Comparison of ENCODE assay signal across 14 cellular contexts in the genomic region with DNA sequence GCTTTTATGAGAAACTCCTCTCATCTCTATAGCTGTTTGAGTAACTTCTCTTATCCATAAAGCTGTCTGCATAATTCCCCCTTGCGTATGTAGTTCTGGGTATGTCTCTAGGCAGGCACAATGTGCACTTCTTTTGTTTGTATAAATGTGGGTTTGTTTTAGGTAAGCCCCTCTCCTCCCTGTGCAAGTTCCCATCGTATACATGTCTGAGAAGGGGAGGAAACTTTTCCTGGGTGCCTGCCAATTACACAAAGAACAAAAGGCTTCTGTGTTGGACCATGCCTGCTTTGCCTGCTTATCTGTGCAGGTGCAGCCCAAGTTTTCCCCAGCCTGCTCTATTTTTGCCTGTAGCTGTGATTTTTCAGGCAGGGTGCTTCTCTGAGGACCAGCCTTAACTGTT.
A peak's percentile ranks its signal among the peaks of the same experiment; 100 is the strongest.
DNase-seq lines count a peak whose midpoint lies in the region; TF ChIP-seq lines count a peak whose summit lies in the region.
"Had no signal": no experiment of that assay in that cellular context is flagged by ENCODE, and none has a peak within 500 bp of the region (broad histone marks: within the 10 kb centered on the region; RNA-seq: fewer than 3 reads in every experiment).

No MANE protein-coding gene starts in this region.

- no peaks in the 10 kb centered on the region for H3K79me2 ChIP-seq in Karpas-422 (ENCODE audit: low read length)

- no peak overlapping the region for H3K27ac Mint-ChIP-seq in MCF 10A (ENCODE audit: low read depth, unreplicated experiment)
- H3K27ac Mint-ChIP-seq in type B pancreatic cell, result peak overlapping the region; percentile 55
- H3K27ac Mint-ChIP-seq: activated CD8-positive, alpha-beta T cell treated with anti-CD3 and anti-CD28 coated beads, Interleukin-2, amount 10 ng/mL, durations not matched to agents 7 days and 5 days; activated naive CD4-positive, alpha-beta T cell treated with anti-CD3 and anti-CD28 coated beads, Interleukin-2, amount 50 U/mL, for 24 hours; naive thymus-derived CD8-positive, alpha-beta T cell had no signal

- intact Hi-C loops in MCF 10A (cut with micrococcal nuclease) (no loop called here), breast epithelium (cut with DNase I; ENCODE audit: low total_unique reads) (no loop called here)

- H3K4me1 Mint-ChIP-seq in MCF 10A (ENCODE audit: insufficient read depth, unreplicated experiment), result no peaks in the 10 kb centered on the region
- peaks cover 17% of the 10 kb centered on the region for H3K4me1 Mint-ChIP-seq in type B pancreatic cell (ENCODE audit: unreplicated experiment)
- H3K4me1 Mint-ChIP-seq: activated naive CD4-positive, alpha-beta T cell treated with anti-CD3 and anti-CD28 coated beads, Interleukin-2, amount 50 U/mL, for 24 hours; naive thymus-derived CD8-positive, alpha-beta T cell had no signal

- no peak for TF ChIP-seq POLR2A in breast epithelium (IDR thresholded peaks at IDR 0.05)

- no peak overlapping the region for H3K27ac ChIP-seq in breast epithelium
- no peak overlapping the region for H3K27ac ChIP-seq in Karpas-422 (ENCODE audit: low read length)
- H3K27ac ChIP-seq: gastroesophageal sphincter had no signal

- H2AFZ ChIP-seq in Karpas-422 (ENCODE audit: low read length), result no peak overlapping the region

- no peaks in the 10 kb centered on the region for H3K36me3 Mint-ChIP-seq in MCF 10A (ENCODE audit: insufficient read depth, unreplicated experiment)
- no peaks in the 10 kb centered on the region for H3K36me3 Mint-ChIP-seq in type B pancreatic cell
- H3K36me3 Mint-ChIP-seq: activated naive CD4-positive, alpha-beta T cell treated with anti-CD3 and anti-CD28 coated beads, Interleukin-2, amount 50 U/mL, for 24 hours; naive thymus-derived CD8-positive, alpha-beta T cell had no signal

- POLR2A ChIA-PET in MCF 10A (lab: Yijun Ruan, JAX), result interaction anchor here (0.7 kb wide), 1 partner anchor 1220 kb away, joined by 3 read pairs; no protein-coding TSS in a partner anchor

- DNase-seq in MCF 10A (ENCODE audit: unreplicated experiment), result peak; percentile 8
- no peak for DNase-seq in breast epithelium (ENCODE audit: low spot score in 2 of 2)
- peak; percentile 73 for DNase-seq in NCI-H69 (lab: John Stamatoyannopoulos, UW)
- DNase-seq in islet precursor cell, result peak; percentile 80
- DNase-seq in type B pancreatic cell (ENCODE audit: extremely low spot score, unreplicated experiment), result no peak
- no peak for DNase-seq in MV-4-11 (lab: John Stamatoyannopoulos, UW)
- DNase-seq in Karpas-422, result no peak
- DNase-seq in NCI-H2196 treated with DMSO at 0.1 percent for 48 hours (lab: John Stamatoyannopoulos, UW; ENCODE audit: unreplicated experiment), result no peak
- DNase-seq: activated CD8-positive, alpha-beta T cell treated with anti-CD3 and anti-CD28 coated beads, Interleukin-2, amount 10 ng/mL, durations not matched to agents 7 days and 5 days; naive thymus-derived CD8-positive, alpha-beta T cell; NCI-H146; stimulated activated CD4-positive, alpha-beta T cell treated with anti-CD3 and anti-CD28 coated beads, Interleukin-12 subunit alpha, Interleukin-12 subunit beta, amount 100 ng/mL, for 4 hours had no signal

- BruUV-seq in MCF 10A (replicated peaks; lab: Mats Ljungman, UMichigan), result no TSS peak

- no peak overlapping the region for H3K9ac ChIP-seq in Karpas-422 (ENCODE audit: low read length)

- H3K4me2 ChIP-seq in Karpas-422 (ENCODE audit: low read depth, low read length, poor library complexity, severe bottlenecking), result no peak overlapping the region

- H3K36me3 ChIP-seq in breast epithelium (no peaks in the 10 kb centered on the region), Karpas-422 (ENCODE audit: insufficient read depth, low read length) (no peaks in the 10 kb centered on the region)
- H3K36me3 ChIP-seq: gastroesophageal sphincter had no signal

- H3K9me3 ChIP-seq in breast epithelium (no peaks in the 10 kb centered on the region), Karpas-422 (ENCODE audit: low read length) (no peaks in the 10 kb centered on the region)

- CTCF ChIA-PET in MCF 10A (lab: Yijun Ruan, JAX), result interaction anchor here (0.6 kb wide), 1 partner anchor 52 kb away, joined by 4 read pairs; no protein-coding TSS in a partner anchor

- H3K27me3 ChIP-seq in breast epithelium (no peaks in the 10 kb centered on the region), Karpas-422 (ENCODE audit: low read length) (no peaks in the 10 kb centered on the region)
- H3K27me3 ChIP-seq: gastroesophageal sphincter had no signal

- no peak overlapping the region for H3K4me3 ChIP-seq in breast epithelium
- no peak overlapping the region for H3K4me3 ChIP-seq in Karpas-422 (ENCODE audit: low read length)
- H3K4me3 ChIP-seq: gastroesophageal sphincter had no signal

- H3K9me3 Mint-ChIP-seq in MCF 10A (ENCODE audit: unreplicated experiment) (no peaks in the 10 kb centered on the region), type B pancreatic cell (no peaks in the 10 kb centered on the region)
- H3K9me3 Mint-ChIP-seq: activated naive CD4-positive, alpha-beta T cell treated with anti-CD3 and anti-CD28 coated beads, Interleukin-2, amount 50 U/mL, for 24 hours had no signal

- H3K4me1 ChIP-seq in breast epithelium (no peaks in the 10 kb centered on the region), Karpas-422 (ENCODE audit: low read length) (no peaks in the 10 kb centered on the region)

- H4K20me1 ChIP-seq in Karpas-422 (ENCODE audit: insufficient read depth, low read depth, low read length), result no peaks in the 10 kb centered on the region

- no peak for TF ChIP-seq CTCF in MCF 10A (IDR thresholded peaks at IDR 0.05; ENCODE audit: unreplicated experiment)
- no peak for TF ChIP-seq CTCF in breast epithelium (IDR thresholded peaks at IDR 0.05)
- TF ChIP-seq CTCF in type B pancreatic cell (conservative IDR thresholded peaks at IDR 0.05), result no peak

- H3K27me3 Mint-ChIP-seq in MCF 10A (ENCODE audit: insufficient read depth, unreplicated experiment) (no peaks in the 10 kb centered on the region), type B pancreatic cell (no peaks in the 10 kb centered on the region)
- H3K27me3 Mint-ChIP-seq: activated naive CD4-positive, alpha-beta T cell treated with anti-CD3 and anti-CD28 coated beads, Interleukin-2, amount 50 U/mL, for 24 hours had no signal

- no peaks in the 10 kb centered on the region for H3K9me2 ChIP-seq in Karpas-422 (replicated peaks; ENCODE audit: insufficient read depth, low read length)

- H3K4me3 Mint-ChIP-seq in MCF 10A (ENCODE audit: unreplicated experiment), result no peak overlapping the region
- no peak overlapping the region for H3K4me3 Mint-ChIP-seq in type B pancreatic cell
- H3K4me3 Mint-ChIP-seq: activated CD8-positive, alpha-beta T cell treated with anti-CD3 and anti-CD28 coated beads, Interleukin-2, amount 10 ng/mL, durations not matched to agents 7 days and 5 days; activated naive CD4-positive, alpha-beta T cell treated with anti-CD3 and anti-CD28 coated beads, Interleukin-2, amount 50 U/mL, for 24 hours; naive thymus-derived CD8-positive, alpha-beta T cell had no signal

Comparison
In these comparisons a context has a peak if more than half of its experiments do, and no peak if none do; other contexts are left out.
1. DNase-seq: peak in MCF 10A (single experiment), NCI-H69 (single experiment) and islet precursor cell (single experiment); none in breast epithelium (0 of 2), type B pancreatic cell (single experiment), MV-4-11 (single experiment), Karpas-422 (single experiment) and NCI-H2196 treated with DMSO at 0.1 percent for 48 hours (single experiment).